Comparison of ENCODE assay signal across 15 cellular contexts in the genomic region with DNA sequence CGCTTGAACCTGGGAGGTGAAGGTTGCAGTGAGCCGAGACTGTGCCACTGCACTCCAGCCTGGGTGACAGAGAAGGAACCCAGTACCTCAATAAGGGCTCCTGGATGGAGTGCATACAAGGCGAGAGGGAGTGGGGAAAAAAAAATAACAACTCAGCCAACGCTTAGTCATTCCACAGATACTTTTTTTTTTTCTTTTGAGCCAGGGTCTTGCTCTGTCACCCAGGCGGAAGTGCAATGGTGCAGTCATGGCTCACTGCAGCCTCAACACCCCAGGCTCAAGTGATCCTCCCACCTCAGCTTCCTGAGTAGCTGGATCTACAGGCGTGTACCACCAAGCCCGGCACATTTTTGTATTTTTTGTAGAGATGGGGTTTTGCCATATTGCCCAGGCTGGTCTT. TPM values are rescaled to one million over a fixed set of nuclear protein-coding genes. Genes with fewer than 3 reads are reported as not detected.
DNase-seq lines count a peak whose midpoint lies in the region; ATAC-seq and TF ChIP-seq lines count a peak whose summit lies in the region.
"Had no signal": no experiment of that assay in that cellular context is flagged by ENCODE, and none has a peak within 500 bp of the region (broad histone marks: within the 10 kb centered on the region; RNA-seq: fewer than 3 reads in every experiment).

No MANE protein-coding gene starts in this region.

- no peak for TF ChIP-seq CTCF in heart left ventricle (IDR thresholded peaks at IDR 0.05)

- no peaks in the 10 kb centered on the region for H3K27me3 ChIP-seq in heart left ventricle

- H3K36me3 ChIP-seq in heart left ventricle = no peaks in the 10 kb centered on the region

- H3K27ac ChIP-seq in heart left ventricle = peak overlapping the region in 2 of 12 donors; percentile 81 to 82

- no peak overlapping the region for H3K4me3 ChIP-seq in heart left ventricle
- H3K4me3 ChIP-seq: skin epidermis had no signal

- WGBS in heart left ventricle, 4 donors = 79 to 93% (median 87%) methylated on average over 7 of the region's 7 CpGs

- no peak for TF ChIP-seq POLR2A in heart left ventricle (IDR thresholded peaks at IDR 0.05)

- no peaks in the 10 kb centered on the region for H3K9me3 ChIP-seq in heart left ventricle

- H3K4me1 ChIP-seq in heart left ventricle = peaks cover 10 to 40% (median 28%) of the 10 kb centered on the region in 12 donors

- ATAC-seq in HG02610 (IDR thresholded peaks at IDR 0.05; ENCODE audit: unreplicated experiment) (peak; percentile 60), GM21515 (IDR thresholded peaks at IDR 0.05; ENCODE audit: unreplicated experiment) (no peak), heart left ventricle (no peak), SK-N-SH treated with all-trans-retinoic acid at 6 μM for 48 hours (no peak)

- DNase-seq in EH (ENCODE audit: low read depth) = peak; percentile 88
- DNase-seq in UCSD-AML1 (lab: John Stamatoyannopoulos, UW; ENCODE audit: unreplicated experiment) = peak; percentile 68
- peak; percentile 89 for DNase-seq in kidney tubule cell (ENCODE audit: low spot score)
- DNase-seq in heart left ventricle = no peak
- DNase-seq in epidermal melanocyte (ENCODE audit: insufficient read length, low spot score) = no peak
- DNase-seq: activated CD8-positive, alpha-beta memory T cell treated with anti-CD3 and anti-CD28 coated beads, Interleukin-2, amount 50 U/mL, for 48 hours; CD8-positive, alpha-beta memory T cell; head of caudate nucleus; NCI-H1417 treated with DMSO at 0.1 percent for 48 hours had no signal

- intact Hi-C loops in heart left ventricle (cut with DNase I) = loop anchor here in 4 of 10 donors (5.0 to 10.0 kb wide), 6 partner anchors 33 to 306 kb away; no protein-coding TSS in a partner anchor

TF ChIP-seq in SK-N-SH treated with all-trans-retinoic acid at 6 μM for 48 hours, 23 proteins besides CTCF, POLR2A, EP300 and RAD21:
- no peak for TF ChIP-seq OSR1 (CRISPR knock-in tag; IDR thresholded peaks at IDR 0.05)

RNA-seq across cellular contexts. Expression of gene GGTA1, which starts 59.5 kb away (rescaled TPM):
- total RNA-seq in heart left ventricle = 10 to 100 TPM in 4 of 9 donors, 1 to 10 TPM in 5; 1.9 to 47.7 (median 8.0) TPM
- 10 to 100 TPM in 1 of 2 donors, 1 to 10 TPM in 1; 1.8 to 23.9 TPM for polyA plus RNA-seq in heart left ventricle
- total RNA-seq: CD8-positive, alpha-beta memory T cell; H1; T-helper 1 cell treated with Interleukin-12 subunit alpha and Interleukin-12 subunit beta and Interleukin-4 antibody, amounts not matched to agents 30 ng/mL and 1 ng/mL, for 36 hours had no signal
- polyA plus RNA-seq: CD8-positive, alpha-beta memory T cell; H1 had no signal

Comparison
In these comparisons a context has a peak if more than half of its experiments do, and no peak if none do; other contexts are left out.
1. DNase-seq: peak in EH (single experiment), UCSD-AML1 (single experiment) and kidney tubule cell (single experiment); none in heart left ventricle (0 of 5) and epidermal melanocyte (single experiment).